In genomic region chr3:71130516-71131384, GRCh38 we compare ENCODE assay signal across 8 cellular contexts.
A peak's percentile ranks its signal among the peaks of the same experiment; 100 is the strongest.
DNase-seq lines count a peak whose midpoint lies in the region; ATAC-seq, FAIRE-seq and TF ChIP-seq lines count a peak whose summit lies in the region.

No MANE protein-coding gene starts in this region.

- H3K56ac ChIP-seq in IMR-90 (ENCODE audit: extremely low read depth, insufficient read depth, low read length) = peak overlapping the region; percentile 97

- peak; percentile 67 for ATAC-seq in GM19372 (IDR thresholded peaks at IDR 0.05; ENCODE audit: low read depth, unreplicated experiment)
- ATAC-seq in IMR-90 (ENCODE audit: low read depth) = peak; percentile 66
- peak; percentile 73 for ATAC-seq in K562

- H3K4me2 ChIP-seq in IMR-90 (ENCODE audit: low read depth, low read length) (peak overlapping the region; percentile 89), K562 (ENCODE audit: insufficient read depth, low read length) (peak overlapping the region; percentile 80)

- H3K79me2 ChIP-seq in K562 (ENCODE audit: control insufficient read depth, insufficient read depth, low read length) = peaks cover 42% of the 10 kb centered on the region

- peak overlapping the region; percentile 64 for H3K4me3 ChIP-seq in IMR-90 (ENCODE audit: insufficient read depth, low read depth, low read length)
- peak overlapping the region; percentile 43 for H3K4me3 ChIP-seq in K562
- H3K4me3 ChIP-seq in iPS-18a (ENCODE audit: low read length) = peak overlapping the region; percentile 47
- peak overlapping the region; percentile 16 to 50 (median 35) for H3K4me3 ChIP-seq in skin epidermis

- H2AK9ac ChIP-seq in IMR-90 (replicated peaks; ENCODE audit: low read depth, low read length, poor library complexity) = peak overlapping the region; percentile 43

- peak overlapping the region; percentile 90 for H2BK5ac ChIP-seq in IMR-90 (ENCODE audit: low read depth, low read length, poor library complexity, severe bottlenecking)

- 0% methylated on average over 5 of the region's 19 CpGs; no CpG with 5 or more reads in 1 of the 2 experiments for WGBS in IMR-90 (ENCODE audit: extremely low coverage in 2 of 2, insufficient read length in 1 of 2), 2 experiments
- 6% methylated on average over 17 of the region's 19 CpGs for WGBS in K562 (ENCODE audit: insufficient coverage, low coverage, missing lambda C conversion rate)

- H3K27me3 ChIP-seq in IMR-90 (ENCODE audit: control insufficient read depth, insufficient read depth, low read length) (no peaks in the 10 kb centered on the region), K562 (ENCODE audit: control insufficient read depth in 2 of 2, insufficient read depth in 2 of 2, low read length in 2 of 2) (no peaks in the 10 kb centered on the region), iPS-18a (ENCODE audit: control insufficient read depth, insufficient read depth, low read length) (no peaks in the 10 kb centered on the region)

- peak overlapping the region; percentile 96 for H3K23ac ChIP-seq in IMR-90 (ENCODE audit: low read depth, low read length)

- peak overlapping the region; percentile 97 for H3K18ac ChIP-seq in IMR-90 (ENCODE audit: low read depth, low read length)

- TF ChIP-seq CTCF in IMR-90 (conservative IDR thresholded peaks at IDR 0.05; ENCODE audit: low read depth, low read length) (no peak), K562 (IDR thresholded peaks at IDR 0.05 in 2 of 3, conservative IDR thresholded peaks at IDR 0.05 in 1 of 3; ENCODE audit: insufficient read depth in 2 of 3, low read depth in 1 of 3, low read length in 3 of 3) (no peak)

- H4K8ac ChIP-seq in IMR-90 (ENCODE audit: low read depth in 2 of 2, low read length in 2 of 2) = peak overlapping the region; percentile 68 to 87; a peak in 2 of 4 replicates

- H3K14ac ChIP-seq in IMR-90 (replicated peaks; ENCODE audit: low read depth, low read length) = peak overlapping the region; percentile 94

- DNase-seq in AG08396 (ENCODE audit: low spot score) = peak; percentile 65
- DNase-seq in IMR-90 = peak; percentile 83
- peak; percentile 57 for DNase-seq in T-helper 22 cell (ENCODE audit: low read depth)
- DNase-seq in K562 (ENCODE audit: extremely low read depth in 1 of 4, low spot score in 3 of 4) = peak in 2 of 4 experiments; percentile 47 to 76
- DNase-seq in MV-4-11 (lab: John Stamatoyannopoulos, UW) = no peak

- no peaks in the 10 kb centered on the region for H4K20me1 ChIP-seq in IMR-90 (ENCODE audit: insufficient read depth, low read length)
- H4K20me1 ChIP-seq in K562 (replicated peaks; ENCODE audit: control insufficient read depth, insufficient read depth, low read length) = no peaks in the 10 kb centered on the region

- POLR2A ChIA-PET in IMR-90 (lab: Charles Lee; ENCODE audit: unreplicated experiment) = no interaction called here
- POLR2A ChIA-PET in K562 (lab: Yijun Ruan, JAX) = interaction anchor here (1.9 kb wide), 1 partner anchor 10 kb away, joined by 5 read pairs; no protein-coding TSS in a partner anchor

- peak overlapping the region; percentile 84 for H2BK20ac ChIP-seq in IMR-90 (ENCODE audit: low read depth, low read length)

- intact Hi-C loops in IMR-90 (cut with micrococcal nuclease) (loop anchor here (1.0 to 5.0 kb wide), 4 partner anchors 97 to 522 kb away; no protein-coding TSS in a partner anchor), K562 (cut with micrococcal nuclease) (loop anchor here (5.0 to 10.0 kb wide), 2 partner anchors 77 to 384 kb away; no protein-coding TSS in a partner anchor)

- BruUV-seq in IMR-90 (replicated peaks; lab: Mats Ljungman, UMichigan) = no TSS peak
- no TSS peak for BruUV-seq in K562 (replicated peaks; lab: Mats Ljungman, UMichigan)

- H4K5ac ChIP-seq in IMR-90 (ENCODE audit: low read depth, low read length) = peak overlapping the region; percentile 87

- peak; percentile 83 for FAIRE-seq in K562 (lab: Jason Lieb, UNC)

- in situ Hi-C loops in IMR-90 (cut with MboI; ENCODE audit: low sequenced_read_pairs) (loop anchor here (10.0 kb wide), 2 partner anchors 174 to 454 kb away; partner anchors contain the start of gene FOXP1), K562 (cut with MboI) (no loop called here)

- peak overlapping the region; percentile 83 for H2BK120ac ChIP-seq in IMR-90 (ENCODE audit: low read depth, low read length)

- peak overlapping the region; percentile 81; the same call in 1 of the 3 replicates for H2BK15ac ChIP-seq in IMR-90 (ENCODE audit: low read depth, low read length)

- TF ChIP-seq EP300 in K562 (IDR thresholded peaks at IDR 0.05; ENCODE audit: low read length) = no peak

- peaks cover 7 to 44% of the 10 kb centered on the region in 2 experiments for H3K79me1 ChIP-seq in IMR-90 (ENCODE audit: low read depth in 1 of 2, low read length in 2 of 2)

- H3K36me3 ChIP-seq in IMR-90 (ENCODE audit: control insufficient read depth, insufficient read depth, low read length) = no peaks in the 10 kb centered on the region
- no peaks in the 10 kb centered on the region for H3K36me3 ChIP-seq in K562 (ENCODE audit: control insufficient read depth, insufficient read depth, low read length)
- H3K36me3 ChIP-seq in iPS-18a (ENCODE audit: control insufficient read depth, low read depth, low read length) = no peaks in the 10 kb centered on the region

- H3K9ac ChIP-seq in IMR-90 (ENCODE audit: low read depth, low read length) (peak overlapping the region; percentile 99), K562 (ENCODE audit: insufficient read depth in 1 of 2, low read depth in 2 of 2, low read length in 2 of 2) (peak overlapping the region; percentile 28 to 74; a peak in 3 of 4 replicates), iPS-18a (ENCODE audit: low read length) (peak overlapping the region; percentile 37)

- peak; percentile 64; the same call in 1 of the 2 replicates for TF ChIP-seq POLR2A in IMR-90 (IDR thresholded peaks at IDR 0.05; ENCODE audit: low read depth, low read length)
- TF ChIP-seq POLR2A in K562 (conservative IDR thresholded peaks at IDR 0.05) = peak; percentile 57

- H2AFZ ChIP-seq in IMR-90 (replicated peaks; ENCODE audit: low read length, poor library complexity) = peak overlapping the region; percentile 9
- H2AFZ ChIP-seq in K562 (ENCODE audit: low read depth, low read length) = peak overlapping the region; percentile 72

- peak overlapping the region; percentile 32; the same call in 1 of the 2 replicates for H2AK5ac ChIP-seq in IMR-90 (ENCODE audit: low read depth, low read length)

- dilution Hi-C loops in IMR-90 (cut with HindIII; ENCODE audit: low sequenced_read_pairs, unreplicated experiment) = no loop called here

- peak overlapping the region; percentile 91 for H3K4ac ChIP-seq in IMR-90 (ENCODE audit: low read depth, low read length)

- H3K9me3 ChIP-seq in IMR-90 (ENCODE audit: control insufficient read depth, insufficient read depth, low read length) (no peaks in the 10 kb centered on the region), K562 (replicated peaks; ENCODE audit: control insufficient read depth, insufficient read depth, low read depth, low read length) (no peaks in the 10 kb centered on the region), iPS-18a (ENCODE audit: control insufficient read depth, low read depth, low read length) (no peaks in the 10 kb centered on the region)

- H4K91ac ChIP-seq in IMR-90 (ENCODE audit: insufficient read depth, low read depth, low read length) = peak overlapping the region; percentile 41; the same call in 1 of the 2 replicates

- peaks cover 11% of the 10 kb centered on the region for H3K4me1 ChIP-seq in IMR-90 (ENCODE audit: control insufficient read depth, insufficient read depth, low read length)
- H3K4me1 ChIP-seq in K562 (replicated peaks in 1 of 2; ENCODE audit: control insufficient read depth in 2 of 2, insufficient read depth in 2 of 2, low read length in 2 of 2) = peaks cover 0 to 27% of the 10 kb centered on the region in 2 experiments; a peak in 4 of 5 replicates
- H3K4me1 ChIP-seq in iPS-18a (ENCODE audit: control insufficient read depth, low read depth, low read length) = peaks cover 72% of the 10 kb centered on the region

- TF ChIP-seq RAD21 in IMR-90 (IDR thresholded peaks at IDR 0.05; ENCODE audit: low read length) (peak; percentile 27; the same call in 1 of the 2 replicates), K562 (CRISPR knock-in tag; conservative IDR thresholded peaks at IDR 0.05 in 1 of 2, IDR thresholded peaks at IDR 0.05 in 1 of 2) (no peak)

- no peaks in the 10 kb centered on the region for H3K9me1 ChIP-seq in IMR-90 (ENCODE audit: insufficient read depth, low read length)
- H3K9me1 ChIP-seq in K562 (ENCODE audit: control insufficient read depth, insufficient read depth, low read length) = no peaks in the 10 kb centered on the region

- CTCF ChIA-PET in IMR-90 (lab: Yijun Ruan, JAX) = no interaction called here
- CTCF ChIA-PET in K562 (lab: Yijun Ruan, JAX; ENCODE audit: low intra/inter-chr PET ratio) = no interaction called here

- H3K27ac ChIP-seq in IMR-90 (ENCODE audit: insufficient read depth, low read length) (peak overlapping the region; percentile 99), K562 (ENCODE audit: extremely low read depth, low read depth, low read length) (peak overlapping the region; percentile 83), iPS-18a (ENCODE audit: low read length) (peak overlapping the region; percentile 40), skin epidermis (peak overlapping the region in 20 of 21 experiments; percentile 34 to 93 (median 86))

TF ChIP-seq in IMR-90, 13 proteins besides CTCF, POLR2A, EP300 and RAD21 (continues in another document):
- peak; percentile 18; the same call in 1 of the 2 replicates for TF ChIP-seq SMC3 (IDR thresholded peaks at IDR 0.05; ENCODE audit: low read depth, low read length)
- TF ChIP-seq USF2 (IDR thresholded peaks at IDR 0.05; ENCODE audit: low read depth, low read length) = no peak
- TF ChIP-seq NFE2L2 (IDR thresholded peaks at IDR 0.05; ENCODE audit: low read depth, low read length) = no peak

TF ChIP-seq in K562, 482 proteins besides CTCF, POLR2A, EP300 and RAD21 (continues in another document):
- no peak for TF ChIP-seq POLR3G (IDR thresholded peaks at IDR 0.05; ENCODE audit: extremely low read depth, insufficient read length, insufficient replicate concordance)
- no peak for TF ChIP-seq NR2C2 (CRISPR knock-in tag; IDR thresholded peaks at IDR 0.05)
- TF ChIP-seq NR2C2 (tag; IDR thresholded peaks at IDR 0.05) = no peak
- no peak for TF ChIP-seq MEF2D (tag; conservative IDR thresholded peaks at IDR 0.05; ENCODE audit: low read depth)
- peak; percentile 47 for TF ChIP-seq GABPA (tag; conservative IDR thresholded peaks at IDR 0.05; ENCODE audit: low read depth)
- no peak for TF ChIP-seq ZNF395 (CRISPR knock-in tag; IDR thresholded peaks at IDR 0.05)
- TF ChIP-seq HDGF (IDR thresholded peaks at IDR 0.05) = no peak

Comparison
In these comparisons a context has a peak if more than half of its experiments do, and no peak if none do; other contexts are left out.
1. H3K27ac ChIP-seq: peak in every context shown above with its lines; median percentile 99 in IMR-90; 86 in skin epidermis; 83 in K562; 40 in iPS-18a.
2. H3K9ac ChIP-seq: peak in every context shown above with its lines; median percentile 99 in IMR-90; 51 in K562; 37 in iPS-18a.